Comparison of ENCODE assay signal across 8 cellular contexts in the genomic region with DNA sequence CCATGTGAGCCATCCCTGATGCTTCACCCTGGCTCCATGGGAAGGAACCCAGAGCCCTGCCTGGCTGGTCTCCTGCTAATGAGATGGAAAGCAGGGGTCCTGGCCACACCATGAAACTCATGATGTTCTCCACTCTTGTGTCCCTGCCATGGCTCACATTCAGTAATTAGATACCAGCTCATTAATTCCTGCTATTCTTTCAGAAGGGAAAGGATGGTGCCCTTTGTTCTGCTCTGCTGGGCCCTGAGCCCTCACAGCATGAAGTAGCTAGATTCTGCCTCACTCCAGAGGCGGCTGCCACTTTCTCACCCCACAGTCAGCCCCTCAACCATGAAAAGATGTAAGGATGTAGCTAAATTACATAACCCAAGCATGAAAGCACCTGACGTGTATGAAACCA. TPM values are rescaled to one million over a fixed set of nuclear protein-coding genes. Genes with fewer than 3 reads are reported as not detected.
"Had no signal": no experiment of that assay in that cellular context is flagged by ENCODE, and none has a peak within 500 bp of the region (broad histone marks: within the 10 kb centered on the region; RNA-seq: fewer than 3 reads in every experiment).

No MANE protein-coding gene starts in this region.

RNA-seq across cellular contexts. Expression of gene DPP6, which starts 42.7 kb away (rescaled TPM):
- total RNA-seq: left lobe of liver; left ventricle myocardium superior; lung microvascular endothelial cell; myocyte; naive thymus-derived CD4-positive, alpha-beta T cell; natural killer cell treated with Interleukin-12 subunit alpha and Interleukin-12 subunit beta and Interleukin-15 and Interleukin-18, amount 100 ng/mL, for 72 hours; osteocyte; right lobe of liver had no signal
